1 cellular context compared by ENCODE assay signal in genomic region chr10:68868173-68868572, GRCh38. TPM values are rescaled to one million over a fixed set of nuclear protein-coding genes. Genes with fewer than 3 reads are reported as not detected.
"Had no signal": no experiment of that assay in that cellular context is flagged by ENCODE, and none has a peak within 500 bp of the region (broad histone marks: within the 10 kb centered on the region; RNA-seq: fewer than 3 reads in every experiment).

No MANE protein-coding gene starts in this region.

RNA-seq across cellular contexts. Expression of gene STOX1, which starts 40.8 kb away (rescaled TPM):
- total RNA-seq: smooth muscle cell had no signal
- polyA plus RNA-seq: smooth muscle cell had no signal
